ENCODE assay signal across 29 cellular contexts in genomic region chr1:94621802-94622201, GRCh38.
DNase-seq lines count a peak whose midpoint lies in the region; ATAC-seq, FAIRE-seq and TF ChIP-seq lines count a peak whose summit lies in the region.
"Had no signal": no experiment of that assay in that cellular context is flagged by ENCODE, and none has a peak within 500 bp of the region (broad histone marks: within the 10 kb centered on the region; RNA-seq: fewer than 3 reads in every experiment).

No MANE protein-coding gene starts in this region.

- no peak overlapping the region for H3K23ac ChIP-seq in trophoblast cell (ENCODE audit: low read length)

- peak overlapping the region; percentile 95 for H2AK5ac ChIP-seq in trophoblast cell (ENCODE audit: low read length)

- peak overlapping the region; percentile 97 for H4K91ac ChIP-seq in trophoblast cell (ENCODE audit: low read depth, low read length)

- H3K18ac ChIP-seq in trophoblast cell (ENCODE audit: low read length): peak overlapping the region; percentile 96

- intact Hi-C loops in Calu3 (cut with micrococcal nuclease; ENCODE audit: unreplicated experiment) (loop anchor here (2.0 to 5.0 kb wide), 3 partner anchors 27 to 180 kb away; partner anchors contain the start of gene F3), testis (cut with DNase I; ENCODE audit: low total_unique reads) (no loop called here), upper lobe of right lung (cut with DNase I) (no loop called here)

- H2BK120ac ChIP-seq in trophoblast cell (ENCODE audit: insufficient read depth, low read length, poor library complexity): peak overlapping the region; percentile 93

- H3K79me2 ChIP-seq in astrocyte (ENCODE audit: insufficient read depth, low read length): no peaks in the 10 kb centered on the region
- H3K79me2 ChIP-seq in trophoblast cell (ENCODE audit: control insufficient read depth, insufficient read depth, low read length, poor library complexity): peaks cover 4% of the 10 kb centered on the region

- H3K36me3 Mint-ChIP-seq in Calu3 (ENCODE audit: insufficient read depth, unreplicated experiment) (peaks cover 37% of the 10 kb centered on the region), astrocyte (ENCODE audit: low read depth, unreplicated experiment) (no peaks in the 10 kb centered on the region)

- H4K8ac ChIP-seq in trophoblast cell (ENCODE audit: low read depth, low read length): peak overlapping the region; percentile 73

- H3K4me1 Mint-ChIP-seq in Calu3 (ENCODE audit: low read depth, unreplicated experiment) (peaks cover 72% of the 10 kb centered on the region), astrocyte (ENCODE audit: low read depth, unreplicated experiment) (peaks cover 51% of the 10 kb centered on the region)
- H3K4me1 Mint-ChIP-seq: central memory CD8-positive, alpha-beta T cell; stimulated activated naive CD8-positive, alpha-beta T cell treated with anti-CD3 and anti-CD28 coated beads, Interleukin-15, amount 100 ng/mL, for 72 hours had no signal

- peak overlapping the region; percentile 46 for H3K4ac ChIP-seq in trophoblast cell (ENCODE audit: low read depth, low read length)

- H3K27ac Mint-ChIP-seq in Calu3 (ENCODE audit: unreplicated experiment): peak overlapping the region; percentile 99
- peak overlapping the region; percentile 96 for H3K27ac Mint-ChIP-seq in astrocyte (ENCODE audit: unreplicated experiment)
- H3K27ac Mint-ChIP-seq: activated naive CD4-positive, alpha-beta T cell treated with anti-CD3 and anti-CD28 coated beads, Interleukin-2, amount 50 U/mL, for 72 hours; activated T-helper 1 cell treated with anti-CD3 and anti-CD28 coated beads, Interleukin-12 subunit alpha, Interleukin-12 subunit beta, Interleukin-2, Interleukin-4 antibody, amounts not matched to agents 30 ng/mL and 10 ng/mL and 1 ng/mL, durations not matched to agents 14 hours and 24 hours and 36 hours; H9; stimulated activated naive CD8-positive, alpha-beta T cell treated with anti-CD3 and anti-CD28 coated beads, Interleukin-15, amount 100 ng/mL, for 72 hours had no signal

- no peak for TF ChIP-seq POLR2A in testis (IDR thresholded peaks at IDR 0.05)

- H3K4me3 Mint-ChIP-seq in Calu3 (ENCODE audit: low read depth, unreplicated experiment): no peak overlapping the region
- no peak overlapping the region for H3K4me3 Mint-ChIP-seq in astrocyte (ENCODE audit: unreplicated experiment)
- H3K4me3 Mint-ChIP-seq: activated T-helper 1 cell treated with anti-CD3 and anti-CD28 coated beads, Interleukin-12 subunit alpha, Interleukin-12 subunit beta, Interleukin-2, Interleukin-4 antibody, amounts not matched to agents 30 ng/mL and 10 ng/mL and 1 ng/mL, durations not matched to agents 14 hours and 24 hours and 36 hours; central memory CD8-positive, alpha-beta T cell; H9; nephron progenitor cell; stimulated activated naive CD8-positive, alpha-beta T cell treated with anti-CD3 and anti-CD28 coated beads, Interleukin-15, amount 100 ng/mL, for 72 hours; WTC11 had no signal

- FAIRE-seq in astrocyte (lab: Jason Lieb, UNC): no peak
- FAIRE-seq: endothelial cell of umbilical vein, GM12878 had no signal

- no peaks in the 10 kb centered on the region for H3K27me3 ChIP-seq in astrocyte (ENCODE audit: insufficient read depth, low read length)
- H3K27me3 ChIP-seq in foreskin keratinocyte: no peaks in the 10 kb centered on the region
- H3K27me3 ChIP-seq in trophoblast cell (ENCODE audit: insufficient read depth, low read length): no peaks in the 10 kb centered on the region
- no peaks in the 10 kb centered on the region for H3K27me3 ChIP-seq in testis
- H3K27me3 ChIP-seq in upper lobe of right lung: no peaks in the 10 kb centered on the region
- H3K27me3 ChIP-seq: BE2C, left lung, tibial nerve had no signal

- H2BK12ac ChIP-seq in trophoblast cell (ENCODE audit: low read length): peak overlapping the region; percentile 98

- TF ChIP-seq CTCF in Calu3 (IDR thresholded peaks at IDR 0.05; ENCODE audit: unreplicated experiment) (no peak), astrocyte (IDR thresholded peaks at IDR 0.05; ENCODE audit: insufficient read depth, low read depth, low read length) (no peak), foreskin keratinocyte (conservative IDR thresholded peaks at IDR 0.05) (no peak), testis (IDR thresholded peaks at IDR 0.05) (no peak), upper lobe of right lung (IDR thresholded peaks at IDR 0.05) (no peak)

- H3K4me1 ChIP-seq in astrocyte (ENCODE audit: insufficient read depth, low read length): peaks cover 48% of the 10 kb centered on the region
- H3K4me1 ChIP-seq in foreskin keratinocyte: peaks cover 46% of the 10 kb centered on the region
- peaks cover 44 to 48% of the 10 kb centered on the region in 2 experiments for H3K4me1 ChIP-seq in trophoblast cell (ENCODE audit: control insufficient read depth in 1 of 2, insufficient read depth in 2 of 2, low read length in 2 of 2)
- peaks cover 11% of the 10 kb centered on the region for H3K4me1 ChIP-seq in testis
- H3K4me1 ChIP-seq in upper lobe of right lung: peaks cover 11% of the 10 kb centered on the region
- H3K4me1 ChIP-seq: BE2C, left lung had no signal

- H3K27ac ChIP-seq in astrocyte (ENCODE audit: low read depth, low read length) (peak overlapping the region; percentile 90), foreskin keratinocyte (peak overlapping the region; percentile 45), trophoblast cell (ENCODE audit: low read depth, low read length) (peak overlapping the region; percentile 84), testis (no peak overlapping the region), upper lobe of right lung (no peak overlapping the region)
- H3K27ac ChIP-seq: left lung had no signal

- DNase-seq in Calu3 (no peak), astrocyte (ENCODE audit: low read depth) (peak; percentile 37), foreskin keratinocyte (no peak), trophoblast cell (no peak), germinal center (ENCODE audit: low spot score) (no peak), testis (no peak), upper lobe of right lung (no peak)
- DNase-seq: anterior cingulate cortex; Caco-2; DMS79 treated with DMSO at 0.1 percent for 48 hours; H9; left lung; NCI-H1092 treated with DMSO at 0.1 percent for 48 hours; NCI-H2081; NCI-H774; nephron progenitor cell; stimulated activated naive CD8-positive, alpha-beta T cell treated with anti-CD3 and anti-CD28 coated beads, Interleukin-15, amount 100 ng/mL, for 72 hours; SW 1271; T1000 had no signal

- CTCF ChIA-PET in Calu3 (lab: Charles Lee): no interaction called here

- H2AFZ ChIP-seq in astrocyte (ENCODE audit: low read depth, low read length) (no peak overlapping the region), trophoblast cell (ENCODE audit: insufficient read depth, low read length, poor library complexity) (no peak overlapping the region)

- H3K4me2 ChIP-seq in astrocyte (ENCODE audit: low read length) (peak overlapping the region; percentile 68), trophoblast cell (ENCODE audit: low read length) (no peak overlapping the region)

- H3K79me1 ChIP-seq in trophoblast cell (ENCODE audit: low read length): peaks cover 31% of the 10 kb centered on the region

- H3K4me3 ChIP-seq in astrocyte (ENCODE audit: insufficient read depth, low read depth, low read length) (no peak overlapping the region), trophoblast cell (ENCODE audit: low read depth, low read length) (no peak overlapping the region), testis (no peak overlapping the region), upper lobe of right lung (no peak overlapping the region)
- H3K4me3 ChIP-seq: GM12878, left lung, tibial nerve had no signal

- H3K9ac ChIP-seq in astrocyte (ENCODE audit: low read length) (peak overlapping the region; percentile 43), trophoblast cell (ENCODE audit: low read length) (no peak overlapping the region)

- ATAC-seq in foreskin keratinocyte: no peak
- no peak for ATAC-seq in upper lobe of right lung
- no peak for ATAC-seq in GM18868 (IDR thresholded peaks at IDR 0.05; ENCODE audit: unreplicated experiment)
- ATAC-seq: activated naive CD4-positive, alpha-beta T cell treated with anti-CD3 and anti-CD28 coated beads, Interleukin-2, amount 50 U/mL, for 72 hours; GM12878; Right ventricle myocardium inferior; stimulated activated naive CD8-positive, alpha-beta T cell treated with anti-CD3 and anti-CD28 coated beads, Interleukin-15, amount 100 ng/mL, for 72 hours; WTC11 had no signal

- H3K36me3 ChIP-seq in astrocyte (ENCODE audit: insufficient read depth, low read length): no peaks in the 10 kb centered on the region
- no peaks in the 10 kb centered on the region for H3K36me3 ChIP-seq in trophoblast cell (ENCODE audit: control insufficient read depth in 1 of 2, insufficient read depth in 2 of 2, low read length in 2 of 2)
- H3K36me3 ChIP-seq in testis (ENCODE audit: low read depth, missing control alignments): no peaks in the 10 kb centered on the region
- H3K36me3 ChIP-seq in upper lobe of right lung: no peaks in the 10 kb centered on the region
- H3K36me3 ChIP-seq: BE2C, left lung, tibial nerve had no signal

- H2BK5ac ChIP-seq in trophoblast cell (ENCODE audit: low read depth, low read length, poor library complexity): peak overlapping the region; percentile 92

- H3K14ac ChIP-seq in trophoblast cell (ENCODE audit: low read length): peak overlapping the region; percentile 85

- H4K12ac ChIP-seq in trophoblast cell (ENCODE audit: low read depth, low read length): no peak overlapping the region

- no peaks in the 10 kb centered on the region for H4K20me1 ChIP-seq in astrocyte (ENCODE audit: insufficient read depth, low read length)

- TSS peak; percentile 56 for BruUV-seq in Calu3 (replicated peaks; lab: Mats Ljungman, UMichigan)

- H3K27me3 Mint-ChIP-seq in Calu3 (ENCODE audit: unreplicated experiment) (no peaks in the 10 kb centered on the region), astrocyte (ENCODE audit: low read depth, unreplicated experiment) (no peaks in the 10 kb centered on the region)

- H3K9me3 ChIP-seq in astrocyte (ENCODE audit: insufficient read depth, low read depth, low read length): no peaks in the 10 kb centered on the region
- peaks cover 2% of the 10 kb centered on the region for H3K9me3 ChIP-seq in trophoblast cell (ENCODE audit: insufficient read depth, low read depth, low read length)
- H3K9me3 ChIP-seq in testis: no peaks in the 10 kb centered on the region
- H3K9me3 ChIP-seq in upper lobe of right lung: no peaks in the 10 kb centered on the region
- H3K9me3 ChIP-seq: BE2C, tibial nerve had no signal

- H3K9me3 Mint-ChIP-seq in Calu3 (ENCODE audit: low read depth, unreplicated experiment) (peaks cover 10% of the 10 kb centered on the region), astrocyte (ENCODE audit: unreplicated experiment) (peaks cover 13% of the 10 kb centered on the region)
- H3K9me3 Mint-ChIP-seq: activated T-helper 1 cell treated with anti-CD3 and anti-CD28 coated beads, Interleukin-12 subunit alpha, Interleukin-12 subunit beta, Interleukin-2, Interleukin-4 antibody, amounts not matched to agents 30 ng/mL and 10 ng/mL and 1 ng/mL, durations not matched to agents 14 hours and 24 hours and 36 hours; central memory CD8-positive, alpha-beta T cell had no signal

Comparison
In these comparisons a context has a peak if more than half of its experiments do, and no peak if none do; other contexts are left out.
1. H3K27ac ChIP-seq: peak in astrocyte (single experiment), foreskin keratinocyte (single experiment) and trophoblast cell (single experiment); none in testis (0 of 2) and upper lobe of right lung (single experiment).